ENCODE assay signal across 1 cellular context in the genomic region with DNA sequence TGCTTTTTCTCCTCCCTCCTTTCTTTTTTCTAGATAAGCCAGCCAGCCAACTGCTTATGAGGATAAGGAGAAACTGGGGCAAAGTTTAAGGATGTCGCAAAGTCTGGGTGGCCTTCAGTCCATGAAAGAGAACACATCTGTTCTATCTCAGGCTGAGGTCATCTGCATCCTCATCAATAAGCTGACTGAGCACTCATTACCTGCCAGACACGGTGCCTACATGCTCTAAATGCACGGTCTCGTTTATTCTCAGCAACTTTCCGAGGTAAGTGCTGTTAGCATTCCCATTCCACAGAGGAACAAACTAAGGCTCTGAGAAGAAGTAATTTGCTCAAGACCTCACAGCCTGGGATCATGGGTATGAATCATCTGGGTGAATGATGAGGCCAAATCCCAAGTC.
TF ChIP-seq lines count a peak whose summit lies in the region.

No MANE protein-coding gene starts in this region.

TF ChIP-seq in K562, 482 proteins besides CTCF, POLR2A, EP300 and RAD21 (continued from another document and continues in another):
- TF ChIP-seq, protein P1, sequence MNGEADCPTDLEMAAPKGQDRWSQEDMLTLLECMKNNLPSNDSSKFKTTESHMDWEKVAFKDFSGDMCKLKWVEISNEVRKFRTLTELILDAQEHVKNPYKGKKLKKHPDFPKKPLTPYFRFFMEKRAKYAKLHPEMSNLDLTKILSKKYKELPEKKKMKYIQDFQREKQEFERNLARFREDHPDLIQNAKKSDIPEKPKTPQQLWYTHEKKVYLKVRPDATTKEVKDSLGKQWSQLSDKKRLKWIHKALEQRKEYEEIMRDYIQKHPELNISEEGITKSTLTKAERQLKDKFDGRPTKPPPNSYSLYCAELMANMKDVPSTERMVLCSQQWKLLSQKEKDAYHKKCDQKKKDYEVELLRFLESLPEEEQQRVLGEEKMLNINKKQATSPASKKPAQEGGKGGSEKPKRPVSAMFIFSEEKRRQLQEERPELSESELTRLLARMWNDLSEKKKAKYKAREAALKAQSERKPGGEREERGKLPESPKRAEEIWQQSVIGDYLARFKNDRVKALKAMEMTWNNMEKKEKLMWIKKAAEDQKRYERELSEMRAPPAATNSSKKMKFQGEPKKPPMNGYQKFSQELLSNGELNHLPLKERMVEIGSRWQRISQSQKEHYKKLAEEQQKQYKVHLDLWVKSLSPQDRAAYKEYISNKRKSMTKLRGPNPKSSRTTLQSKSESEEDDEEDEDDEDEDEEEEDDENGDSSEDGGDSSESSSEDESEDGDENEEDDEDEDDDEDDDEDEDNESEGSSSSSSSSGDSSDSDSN (IDR thresholded peaks at IDR 0.05; ENCODE audit: borderline replicate concordance in 1 of 2, low read depth in 2 of 2, low read length in 2 of 2), result no peak
- TF ChIP-seq ZNF316 (IDR thresholded peaks at IDR 0.05) (peak; percentile 41; the same call in 1 of the 2 replicates), POU5F1 (IDR thresholded peaks at IDR 0.05; ENCODE audit: borderline replicate concordance, low read depth, low read length, partially characterized antibody) (no peak), EP400 (IDR thresholded peaks at IDR 0.05) (no peak), SETDB1 (IDR thresholded peaks at IDR 0.05; ENCODE audit: low read length) (no peak), PHF20 (IDR thresholded peaks at IDR 0.05; ENCODE audit: partially characterized antibody) (peak; percentile 46), STAG1 (CRISPR knock-in tag; IDR thresholded peaks at IDR 0.05; ENCODE audit: borderline replicate concordance) (no peak), TCFL5 (CRISPR knock-in tag; conservative IDR thresholded peaks at IDR 0.05) (no peak), ZNF717 (CRISPR knock-in tag; IDR thresholded peaks at IDR 0.05) (no peak), C11orf30 (IDR thresholded peaks at IDR 0.05; ENCODE audit: low read depth) (peak; percentile 22; the same call in 1 of the 2 replicates), ZNF785 (CRISPR knock-in tag; IDR thresholded peaks at IDR 0.05) (no peak), ZNF57 (CRISPR knock-in tag; IDR thresholded peaks at IDR 0.05) (no peak), POLR2AphosphoS2 (IDR thresholded peaks at IDR 0.05; ENCODE audit: low read length) (no peak), ZNF780A (CRISPR knock-in tag; IDR thresholded peaks at IDR 0.05) (no peak), ZFPM2 (CRISPR knock-in tag; IDR thresholded peaks at IDR 0.05) (no peak), FOSL1 (tag; conservative IDR thresholded peaks at IDR 0.05) (no peak), DDX20 (tag; IDR thresholded peaks at IDR 0.05; ENCODE audit: low read depth) (no peak), ZBTB1 (CRISPR knock-in tag; IDR thresholded peaks at IDR 0.05; ENCODE audit: borderline replicate concordance, low read depth) (no peak), KAT8 (IDR thresholded peaks at IDR 0.05; ENCODE audit: low read depth) (no peak), FUS (optimal IDR thresholded peaks at IDR 0.05; ENCODE audit: low read depth, low read length) (no peak), GTF2A2 (tag; IDR thresholded peaks at IDR 0.05) (no peak), PTTG1 (tag; IDR thresholded peaks at IDR 0.05; ENCODE audit: low read depth) (no peak), SMARCE1 (IDR thresholded peaks at IDR 0.05) (no peak), NR4A1 (CRISPR knock-in tag; IDR thresholded peaks at IDR 0.05) (no peak), NR4A1 (tag; IDR thresholded peaks at IDR 0.05) (no peak), ARNT (IDR thresholded peaks at IDR 0.05) (no peak), ZKSCAN8 (CRISPR knock-in tag; IDR thresholded peaks at IDR 0.05) (no peak), NCOA1 (IDR thresholded peaks at IDR 0.05; ENCODE audit: low read depth) (no peak), HDAC3 (IDR thresholded peaks at IDR 0.05; ENCODE audit: borderline replicate concordance, partially characterized antibody) (peak; percentile 27), GABPA (tag; conservative IDR thresholded peaks at IDR 0.05; ENCODE audit: low read depth) (no peak; the same call in 1 of the 2 replicates), BHLHE40 (IDR thresholded peaks at IDR 0.05; ENCODE audit: low read length) (no peak), NFXL1 (CRISPR knock-in tag; IDR thresholded peaks at IDR 0.05) (no peak), ZEB2 (IDR thresholded peaks at IDR 0.05) (no peak)
- TF ChIP-seq, protein P2, sequence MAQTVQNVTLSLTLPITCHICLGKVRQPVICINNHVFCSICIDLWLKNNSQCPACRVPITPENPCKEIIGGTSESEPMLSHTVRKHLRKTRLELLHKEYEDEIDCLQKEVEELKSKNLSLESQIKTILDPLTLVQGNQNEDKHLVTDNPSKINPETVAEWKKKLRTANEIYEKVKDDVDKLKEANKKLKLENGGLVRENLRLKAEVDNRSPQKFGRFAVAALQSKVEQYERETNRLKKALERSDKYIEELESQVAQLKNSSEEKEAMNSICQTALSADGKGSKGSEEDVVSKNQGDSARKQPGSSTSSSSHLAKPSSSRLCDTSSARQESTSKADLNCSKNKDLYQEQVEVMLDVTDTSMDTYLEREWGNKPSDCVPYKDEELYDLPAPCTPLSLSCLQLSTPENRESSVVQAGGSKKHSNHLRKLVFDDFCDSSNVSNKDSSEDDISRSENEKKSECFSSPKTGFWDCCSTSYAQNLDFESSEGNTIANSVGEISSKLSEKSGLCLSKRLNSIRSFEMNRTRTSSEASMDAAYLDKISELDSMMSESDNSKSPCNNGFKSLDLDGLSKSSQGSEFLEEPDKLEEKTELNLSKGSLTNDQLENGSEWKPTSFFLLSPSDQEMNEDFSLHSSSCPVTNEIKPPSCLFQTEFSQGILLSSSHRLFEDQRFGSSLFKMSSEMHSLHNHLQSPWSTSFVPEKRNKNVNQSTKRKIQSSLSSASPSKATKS (CRISPR knock-in tag; IDR thresholded peaks at IDR 0.05), result no peak
- TF ChIP-seq, protein P3, sequence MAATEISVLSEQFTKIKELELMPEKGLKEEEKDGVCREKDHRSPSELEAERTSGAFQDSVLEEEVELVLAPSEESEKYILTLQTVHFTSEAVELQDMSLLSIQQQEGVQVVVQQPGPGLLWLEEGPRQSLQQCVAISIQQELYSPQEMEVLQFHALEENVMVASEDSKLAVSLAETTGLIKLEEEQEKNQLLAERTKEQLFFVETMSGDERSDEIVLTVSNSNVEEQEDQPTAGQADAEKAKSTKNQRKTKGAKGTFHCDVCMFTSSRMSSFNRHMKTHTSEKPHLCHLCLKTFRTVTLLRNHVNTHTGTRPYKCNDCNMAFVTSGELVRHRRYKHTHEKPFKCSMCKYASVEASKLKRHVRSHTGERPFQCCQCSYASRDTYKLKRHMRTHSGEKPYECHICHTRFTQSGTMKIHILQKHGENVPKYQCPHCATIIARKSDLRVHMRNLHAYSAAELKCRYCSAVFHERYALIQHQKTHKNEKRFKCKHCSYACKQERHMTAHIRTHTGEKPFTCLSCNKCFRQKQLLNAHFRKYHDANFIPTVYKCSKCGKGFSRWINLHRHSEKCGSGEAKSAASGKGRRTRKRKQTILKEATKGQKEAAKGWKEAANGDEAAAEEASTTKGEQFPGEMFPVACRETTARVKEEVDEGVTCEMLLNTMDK (IDR thresholded peaks at IDR 0.05; ENCODE audit: borderline replicate concordance, insufficient read depth, low read depth, low read length, poor library complexity, severe bottlenecking), result no peak
- TF ChIP-seq, protein P4, sequence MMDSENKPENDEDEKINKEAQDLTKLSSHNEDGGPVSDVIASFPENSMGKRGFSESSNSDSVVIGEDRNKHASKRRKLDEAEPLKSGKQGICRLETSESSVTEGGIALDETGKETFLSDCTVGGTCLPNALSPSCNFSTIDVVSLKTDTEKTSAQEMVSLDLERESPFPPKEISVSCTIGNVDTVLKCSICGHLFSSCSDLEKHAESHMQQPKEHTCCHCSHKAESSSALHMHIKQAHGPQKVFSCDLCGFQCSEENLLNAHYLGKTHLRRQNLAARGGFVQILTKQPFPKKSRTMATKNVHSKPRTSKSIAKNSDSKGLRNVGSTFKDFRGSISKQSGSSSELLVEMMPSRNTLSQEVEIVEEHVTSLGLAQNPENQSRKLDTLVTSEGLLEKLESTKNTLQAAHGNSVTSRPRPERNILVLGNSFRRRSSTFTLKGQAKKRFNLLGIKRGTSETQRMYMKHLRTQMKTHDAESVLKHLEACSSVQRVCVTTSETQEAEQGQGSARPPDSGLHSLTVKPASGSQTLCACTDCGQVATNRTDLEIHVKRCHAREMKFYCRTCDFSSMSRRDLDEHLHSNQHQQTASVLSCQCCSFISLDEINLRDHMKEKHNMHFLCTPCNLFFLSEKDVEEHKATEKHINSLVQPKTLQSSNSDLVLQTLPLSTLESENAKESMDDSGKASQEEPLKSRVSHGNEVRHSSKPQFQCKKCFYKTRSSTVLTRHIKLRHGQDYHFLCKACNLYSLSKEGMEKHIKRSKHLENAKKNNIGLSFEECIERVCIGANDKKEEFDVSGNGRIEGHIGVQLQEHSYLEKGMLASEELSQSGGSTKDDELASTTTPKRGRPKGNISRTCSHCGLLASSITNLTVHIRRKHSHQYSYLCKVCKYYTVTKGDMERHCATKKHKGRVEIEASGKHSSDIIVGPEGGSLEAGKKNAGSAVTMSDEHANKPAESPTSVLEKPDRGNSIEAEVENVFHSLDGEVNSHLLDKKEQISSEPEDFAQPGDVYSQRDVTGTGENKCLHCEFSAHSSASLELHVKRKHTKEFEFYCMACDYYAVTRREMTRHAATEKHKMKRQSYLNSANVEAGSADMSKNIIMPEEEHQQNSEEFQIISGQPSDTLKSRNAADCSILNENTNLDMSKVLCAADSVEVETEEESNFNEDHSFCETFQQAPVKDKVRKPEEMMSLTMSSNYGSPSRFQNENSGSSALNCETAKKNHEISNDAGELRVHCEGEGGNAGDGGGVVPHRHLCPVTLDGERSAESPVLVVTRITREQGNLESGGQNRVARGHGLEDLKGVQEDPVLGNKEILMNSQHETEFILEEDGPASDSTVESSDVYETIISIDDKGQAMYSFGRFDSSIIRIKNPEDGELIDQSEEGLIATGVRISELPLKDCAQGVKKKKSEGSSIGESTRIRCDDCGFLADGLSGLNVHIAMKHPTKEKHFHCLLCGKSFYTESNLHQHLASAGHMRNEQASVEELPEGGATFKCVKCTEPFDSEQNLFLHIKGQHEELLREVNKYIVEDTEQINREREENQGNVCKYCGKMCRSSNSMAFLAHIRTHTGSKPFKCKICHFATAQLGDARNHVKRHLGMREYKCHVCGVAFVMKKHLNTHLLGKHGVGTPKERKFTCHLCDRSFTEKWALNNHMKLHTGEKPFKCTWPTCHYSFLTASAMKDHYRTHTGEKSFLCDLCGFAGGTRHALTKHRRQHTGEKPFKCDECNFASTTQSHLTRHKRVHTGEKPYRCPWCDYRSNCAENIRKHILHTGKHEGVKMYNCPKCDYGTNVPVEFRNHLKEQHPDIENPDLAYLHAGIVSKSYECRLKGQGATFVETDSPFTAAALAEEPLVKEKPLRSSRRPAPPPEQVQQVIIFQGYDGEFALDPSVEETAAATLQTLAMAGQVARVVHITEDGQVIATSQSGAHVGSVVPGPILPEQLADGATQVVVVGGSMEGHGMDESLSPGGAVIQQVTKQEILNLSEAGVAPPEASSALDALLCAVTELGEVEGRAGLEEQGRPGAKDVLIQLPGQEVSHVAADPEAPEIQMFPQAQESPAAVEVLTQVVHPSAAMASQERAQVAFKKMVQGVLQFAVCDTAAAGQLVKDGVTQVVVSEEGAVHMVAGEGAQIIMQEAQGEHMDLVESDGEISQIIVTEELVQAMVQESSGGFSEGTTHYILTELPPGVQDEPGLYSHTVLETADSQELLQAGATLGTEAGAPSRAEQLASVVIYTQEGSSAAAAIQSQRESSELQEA (IDR thresholded peaks at IDR 0.05; ENCODE audit: low read depth), result no peak
- TF ChIP-seq, protein P5, sequence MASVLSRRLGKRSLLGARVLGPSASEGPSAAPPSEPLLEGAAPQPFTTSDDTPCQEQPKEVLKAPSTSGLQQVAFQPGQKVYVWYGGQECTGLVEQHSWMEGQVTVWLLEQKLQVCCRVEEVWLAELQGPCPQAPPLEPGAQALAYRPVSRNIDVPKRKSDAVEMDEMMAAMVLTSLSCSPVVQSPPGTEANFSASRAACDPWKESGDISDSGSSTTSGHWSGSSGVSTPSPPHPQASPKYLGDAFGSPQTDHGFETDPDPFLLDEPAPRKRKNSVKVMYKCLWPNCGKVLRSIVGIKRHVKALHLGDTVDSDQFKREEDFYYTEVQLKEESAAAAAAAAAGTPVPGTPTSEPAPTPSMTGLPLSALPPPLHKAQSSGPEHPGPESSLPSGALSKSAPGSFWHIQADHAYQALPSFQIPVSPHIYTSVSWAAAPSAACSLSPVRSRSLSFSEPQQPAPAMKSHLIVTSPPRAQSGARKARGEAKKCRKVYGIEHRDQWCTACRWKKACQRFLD (CRISPR knock-in tag; IDR thresholded peaks at IDR 0.05), result no peak
- TF ChIP-seq, protein P6, sequence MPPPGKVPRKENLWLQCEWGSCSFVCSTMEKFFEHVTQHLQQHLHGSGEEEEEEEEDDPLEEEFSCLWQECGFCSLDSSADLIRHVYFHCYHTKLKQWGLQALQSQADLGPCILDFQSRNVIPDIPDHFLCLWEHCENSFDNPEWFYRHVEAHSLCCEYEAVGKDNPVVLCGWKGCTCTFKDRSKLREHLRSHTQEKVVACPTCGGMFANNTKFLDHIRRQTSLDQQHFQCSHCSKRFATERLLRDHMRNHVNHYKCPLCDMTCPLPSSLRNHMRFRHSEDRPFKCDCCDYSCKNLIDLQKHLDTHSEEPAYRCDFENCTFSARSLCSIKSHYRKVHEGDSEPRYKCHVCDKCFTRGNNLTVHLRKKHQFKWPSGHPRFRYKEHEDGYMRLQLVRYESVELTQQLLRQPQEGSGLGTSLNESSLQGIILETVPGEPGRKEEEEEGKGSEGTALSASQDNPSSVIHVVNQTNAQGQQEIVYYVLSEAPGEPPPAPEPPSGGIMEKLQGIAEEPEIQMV (tag; conservative IDR thresholded peaks at IDR 0.05; ENCODE audit: low read depth), result no peak
- TF ChIP-seq, protein P7, sequence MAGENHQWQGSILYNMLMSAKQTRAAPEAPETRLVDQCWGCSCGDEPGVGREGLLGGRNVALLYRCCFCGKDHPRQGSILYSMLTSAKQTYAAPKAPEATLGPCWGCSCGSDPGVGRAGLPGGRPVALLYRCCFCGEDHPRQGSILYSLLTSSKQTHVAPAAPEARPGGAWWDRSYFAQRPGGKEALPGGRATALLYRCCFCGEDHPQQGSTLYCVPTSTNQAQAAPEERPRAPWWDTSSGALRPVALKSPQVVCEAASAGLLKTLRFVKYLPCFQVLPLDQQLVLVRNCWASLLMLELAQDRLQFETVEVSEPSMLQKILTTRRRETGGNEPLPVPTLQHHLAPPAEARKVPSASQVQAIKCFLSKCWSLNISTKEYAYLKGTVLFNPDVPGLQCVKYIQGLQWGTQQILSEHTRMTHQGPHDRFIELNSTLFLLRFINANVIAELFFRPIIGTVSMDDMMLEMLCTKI (IDR thresholded peaks at IDR 0.05; ENCODE audit: partially characterized antibody), result no peak
- TF ChIP-seq, protein P8, sequence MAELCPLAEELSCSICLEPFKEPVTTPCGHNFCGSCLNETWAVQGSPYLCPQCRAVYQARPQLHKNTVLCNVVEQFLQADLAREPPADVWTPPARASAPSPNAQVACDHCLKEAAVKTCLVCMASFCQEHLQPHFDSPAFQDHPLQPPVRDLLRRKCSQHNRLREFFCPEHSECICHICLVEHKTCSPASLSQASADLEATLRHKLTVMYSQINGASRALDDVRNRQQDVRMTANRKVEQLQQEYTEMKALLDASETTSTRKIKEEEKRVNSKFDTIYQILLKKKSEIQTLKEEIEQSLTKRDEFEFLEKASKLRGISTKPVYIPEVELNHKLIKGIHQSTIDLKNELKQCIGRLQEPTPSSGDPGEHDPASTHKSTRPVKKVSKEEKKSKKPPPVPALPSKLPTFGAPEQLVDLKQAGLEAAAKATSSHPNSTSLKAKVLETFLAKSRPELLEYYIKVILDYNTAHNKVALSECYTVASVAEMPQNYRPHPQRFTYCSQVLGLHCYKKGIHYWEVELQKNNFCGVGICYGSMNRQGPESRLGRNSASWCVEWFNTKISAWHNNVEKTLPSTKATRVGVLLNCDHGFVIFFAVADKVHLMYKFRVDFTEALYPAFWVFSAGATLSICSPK (IDR thresholded peaks at IDR 0.05; ENCODE audit: borderline replicate concordance), result no peak
